ENCODE assay signal across 9 cellular contexts in genomic region chr11:86672007-86672621, GRCh38. TPM values are rescaled to one million over a fixed set of nuclear protein-coding genes. Genes with fewer than 3 reads are reported as not detected.
DNase-seq lines count a peak whose midpoint lies in the region; ATAC-seq, FAIRE-seq and TF ChIP-seq lines count a peak whose summit lies in the region.
"Had no signal": no experiment of that assay in that cellular context is flagged by ENCODE, and none has a peak within 500 bp of the region (broad histone marks: within the 10 kb centered on the region; RNA-seq: fewer than 3 reads in every experiment).

Gene ME3 (minus strand): TSS chr11:86672616.

- DNase-seq in A549 (ENCODE audit: low read depth in 1 of 2, low spot score in 1 of 2) (peak; percentile 60 to 76), NCI-H2029 treated with DMSO at 0.1 percent for 48 hours (lab: John Stamatoyannopoulos, UW) (peak; percentile 76), dorsolateral prefrontal cortex (peak; percentile 38 to 76 (median 68)), HepG2 (ENCODE audit: low spot score) (no peak)
- peak; percentile 30 for DNase-seq in activated CD4-positive, alpha-beta T cell treated with anti-CD3 and anti-CD28 coated beads, Interleukin-2, amount 50 U/mL, for 1 hour
- DNase-seq in stimulated activated CD4-positive, alpha-beta T cell treated with anti-CD3 and anti-CD28 coated beads, Interleukin-1b, Interleukin-23, amount 100 ng/mL, for 4 hours (ENCODE audit: low read depth in 2 of 2), result peak; percentile 37 to 50

- FAIRE-seq in A549 (lab: Jason Lieb, UNC) (no peak), HepG2 (lab: Jason Lieb, UNC) (no peak)
- FAIRE-seq: GM18507 had no signal

- H3K4me3 ChIP-seq in A549 (peak within 1 kb of the TSS; percentile 61), dorsolateral prefrontal cortex (peak within 1 kb of the TSS; percentile 55 to 95 (median 82)), HepG2 (replicated peaks in 1 of 3; ENCODE audit: insufficient read depth in 1 of 3, low read depth in 2 of 3, low read length in 3 of 3) (peak within 1 kb of the TSS; percentile 36 to 72 (median 56); a peak in 4 of 6 replicates)

- CTCF ChIA-PET in A549 (lab: Yijun Ruan, JAX) (interaction anchor here (0.9 to 1.1 kb wide), 4 partner anchors 12 to 130 kb away, joined by 4 read pairs; no protein-coding TSS in a partner anchor), HepG2 (lab: Yijun Ruan, JAX; ENCODE audit: low intra/inter-chr PET ratio, low total read pairs) (no interaction called here)

- no peak for TF ChIP-seq EP300 in A549 (IDR thresholded peaks at IDR 0.05)
- TF ChIP-seq EP300 in HepG2 (IDR thresholded peaks at IDR 0.05; ENCODE audit: low read depth in 2 of 2, low read length in 2 of 2), result no peak
- TF ChIP-seq EP300 in HepG2 (CRISPR knock-in tag; IDR thresholded peaks at IDR 0.05; ENCODE audit: borderline replicate concordance), result no peak

- TF ChIP-seq CTCF in A549 (IDR thresholded peaks at IDR 0.05), result no peak
- TF ChIP-seq CTCF in dorsolateral prefrontal cortex (IDR thresholded peaks at IDR 0.05 in 54 of 56, conservative IDR thresholded peaks at IDR 0.05 in 2 of 56; ENCODE audit: low read depth in 1 of 56, partially characterized antibody in 56 of 56), result peak in 2 of 56 donors; percentile 5 to 29
- TF ChIP-seq CTCF in HepG2 (CRISPR knock-in tag; IDR thresholded peaks at IDR 0.05), result no peak

- POLR2A ChIA-PET in A549 (lab: Yijun Ruan, JAX) (interaction anchor here (0.7 to 3.9 kb wide), 9 partner anchors 10 to 202 kb away, joined by 3 to 24 read pairs (median 6); partner anchors contain the start of gene PRSS23), HepG2 (lab: Yijun Ruan, JAX) (no interaction called here)

- H3K27me3 ChIP-seq in dorsolateral prefrontal cortex (no peaks in the 10 kb centered on the region), HepG2 (ENCODE audit: control insufficient read depth in 1 of 2, insufficient read depth in 2 of 2, low read length in 2 of 2) (peaks cover 6 to 59% of the 10 kb centered on the region in 2 experiments)

- H4K20me1 ChIP-seq in HepG2 (ENCODE audit: insufficient read depth, low read length), result no peaks in the 10 kb centered on the region

- in situ Hi-C loops in HepG2 (cut with HindIII; ENCODE audit: extremely low pct_ligation_motif_present, low pct_unique_long_range_greater_than_20kb), result no loop called here

- no peak within 1 kb of the TSS for H2AFZ ChIP-seq in HepG2 (ENCODE audit: low read length)

- TF ChIP-seq POLR2A in A549 (IDR thresholded peaks at IDR 0.05; ENCODE audit: low read length), result peak; percentile 4
- TF ChIP-seq POLR2A in GM18505 (IDR thresholded peaks at IDR 0.05; ENCODE audit: borderline replicate concordance, extremely low read depth, insufficient read depth, insufficient read length), result no peak
- TF ChIP-seq POLR2A in HepG2 (IDR thresholded peaks at IDR 0.05; ENCODE audit: insufficient read depth in 1 of 2, low read depth in 2 of 2, low read length in 2 of 2), result no peak

- H3K4me2 ChIP-seq in A549 (peak within 1 kb of the TSS; percentile 87), HepG2 (ENCODE audit: low read depth, low read length) (peak within 1 kb of the TSS; percentile 79)

- H3K27ac ChIP-seq in A549 (peak within 1 kb of the TSS; percentile 94 to 99), dorsolateral prefrontal cortex (peak within 1 kb of the TSS in 58 of 59 donors; percentile 30 to 96 (median 88)), HepG2 (ENCODE audit: extremely low read length, insufficient read depth, low read length) (no peak within 1 kb of the TSS)

- WGBS in A549 (ENCODE audit: missing lambda C conversion rate), result 12% methylated on average over 9 of the region's 52 CpGs
- 40% methylated on average over 1 of the region's 52 CpGs for WGBS in HepG2 (ENCODE audit: low lambda C conversion rate)

- intact Hi-C loops in dorsolateral prefrontal cortex (cut with DNase I), result loop anchor here (5.0 to 10.0 kb wide), 3 partner anchors 130 to 217 kb away; partner anchors contain the start of gene PRSS23 (in 2 of the 2)
- intact Hi-C loops in HepG2 (cut with micrococcal nuclease; ENCODE audit: unreplicated experiment), result no loop called here

- H3K79me2 ChIP-seq in HepG2 (ENCODE audit: insufficient read depth, low read length), result no peaks in the 10 kb centered on the region

- TF ChIP-seq RAD21 in A549 (conservative IDR thresholded peaks at IDR 0.05 in 1 of 2, IDR thresholded peaks at IDR 0.05 in 1 of 2), result no peak
- TF ChIP-seq RAD21 in HepG2 (CRISPR knock-in tag; IDR thresholded peaks at IDR 0.05), result no peak

- H3K4me1 ChIP-seq in A549 (peaks cover 32% of the 10 kb centered on the region), HepG2 (ENCODE audit: insufficient read depth, low read length) (peaks cover 13% of the 10 kb centered on the region; the same call in 1 of the 2 replicates)

- H3K9ac ChIP-seq in HepG2 (ENCODE audit: insufficient read depth, low read depth, low read length), result peak within 1 kb of the TSS; percentile 36; the same call in 1 of the 2 replicates

- no peaks in the 10 kb centered on the region for H3K9me3 ChIP-seq in A549
- no peaks in the 10 kb centered on the region for H3K9me3 ChIP-seq in HepG2 (ENCODE audit: low read length)

- no TSS peak for BruUV-seq in HepG2 (replicated peaks; lab: Mats Ljungman, UMichigan)

- ATAC-seq in A549 (peak; percentile 87 to 91), GM18505 (IDR thresholded peaks at IDR 0.05; ENCODE audit: unreplicated experiment) (peak; percentile 70), HepG2 (peak; percentile 84), GM18870 (IDR thresholded peaks at IDR 0.05; ENCODE audit: unreplicated experiment) (no peak)

- H3K36me3 ChIP-seq in HepG2 (replicated peaks in 1 of 2; ENCODE audit: control insufficient read depth in 1 of 2, insufficient read depth in 2 of 2, low read length in 2 of 2), result no peaks in the 10 kb centered on the region

TF ChIP-seq in A549, 52 proteins besides CTCF, POLR2A, EP300 and RAD21 (continues in another document):
- TF ChIP-seq CHD2 (IDR thresholded peaks at IDR 0.05; ENCODE audit: low read length, partially characterized antibody) (no peak), POLR2AphosphoS2 (conservative IDR thresholded peaks at IDR 0.05; ENCODE audit: low read length) (no peak), RFX5 (IDR thresholded peaks at IDR 0.05) (no peak), HDAC2 (IDR thresholded peaks at IDR 0.05) (0 out of 2 replicates have a peak, but pooled peaks have one; percentile 42), CHD4 (IDR thresholded peaks at IDR 0.05; ENCODE audit: borderline replicate concordance) (no peak), BHLHE40 (IDR thresholded peaks at IDR 0.05; ENCODE audit: low read depth, low read length) (no peak), ZFP36 (IDR thresholded peaks at IDR 0.05; ENCODE audit: borderline replicate concordance, partially characterized antibody) (no peak), ZC3H11A (IDR thresholded peaks at IDR 0.05) (no peak), TP53 (CRISPR knock-in tag; IDR thresholded peaks at IDR 0.05) (peak; percentile 10; the same call in 1 of the 2 replicates), ESRRA (IDR thresholded peaks at IDR 0.05; ENCODE audit: borderline replicate concordance, low read length) (no peak)

TF ChIP-seq in HepG2, 621 proteins besides CTCF, POLR2A, EP300 and RAD21 (continues in another document):
- peak; percentile 100 for TF ChIP-seq ZSCAN29 (CRISPR knock-in tag; conservative IDR thresholded peaks at IDR 0.05)
- 0 out of 2 replicates have a peak, but pooled peaks have one; percentile 18 for TF ChIP-seq ZNF317 (CRISPR knock-in tag; IDR thresholded peaks at IDR 0.05)
- TF ChIP-seq HIVEP1 (CRISPR knock-in tag; IDR thresholded peaks at IDR 0.05), result peak; percentile 10; the same call in 1 of the 2 replicates
- TF ChIP-seq EZH2 (conservative IDR thresholded peaks at IDR 0.05; ENCODE audit: low read depth, low read length), result peak; percentile 48; the same call in 1 of the 2 replicates
- TF ChIP-seq MTF2 (CRISPR knock-in tag; IDR thresholded peaks at IDR 0.05; ENCODE audit: borderline replicate concordance), result 0 out of 2 replicates have a peak, but pooled peaks have one; percentile 54
- no peak for TF ChIP-seq RCOR2 (CRISPR knock-in tag; IDR thresholded peaks at IDR 0.05)
- TF ChIP-seq ZNF792 (CRISPR knock-in tag; IDR thresholded peaks at IDR 0.05), result no peak
- 0 out of 2 replicates have a peak, but pooled peaks have one; percentile 43 for TF ChIP-seq ZNF333 (CRISPR knock-in tag; IDR thresholded peaks at IDR 0.05; ENCODE audit: borderline replicate concordance)
- TF ChIP-seq ZNF768 (CRISPR knock-in tag; IDR thresholded peaks at IDR 0.05), result 0 out of 2 replicates have a peak, but pooled peaks have one; percentile 21

RNA-seq across cellular contexts. Expression of gene ME3, which starts in this region (rescaled TPM):
- polyA plus RNA-seq in A549 (2011; rRNA removed) (21.4 and 22.3 TPM in 2 replicates), A549 (2017; fragmentation: RNase III; extraction: RNeasy Plus Mini Kit Qiagen cat#74134 plus additional on column Dnase treatment) (19.7 to 23.5 TPM (median 20.1 TPM) in 3 replicates), HepG2 (2011; rRNA removed) (0.22 TPM in 1 of 2 replicates, not detected in the other)
- 28.5 and 35.1 TPM in 2 replicates for polyA plus RNA-seq in A549 (2012; cell fraction: cytosol; rRNA removed)
- polyA plus RNA-seq in A549 (2012; cell fraction: nucleus; rRNA removed), result 90.0 and 116 TPM in 2 replicates
- polyA minus RNA-seq in A549 (2011; rRNA and poly(A)+ RNA removed), result 74.2 and 74.4 TPM in 2 replicates
- total RNA-seq in dorsolateral prefrontal cortex (10 to 100 TPM; 29.7 to 94.4 (median 68.3) TPM), HepG2 (2016; rRNA removed; fragmentation: Illumina TruSeq; extraction: Trizol) (not detected in 2 replicates)
- total RNA-seq in HepG2 (2016; cell fraction: cytosol; rRNA removed; fragmentation: Illumina TruSeq; extraction: Trizol; ENCODE audit: low read depth), result not detected in 2 replicates
- total RNA-seq in HepG2 (2016; cell fraction: insoluble cytoplasmic fraction; rRNA removed; fragmentation: Illumina TruSeq; extraction: Trizol), result not detected in 2 replicates
- not detected in 2 replicates for total RNA-seq in HepG2 (2016; cell fraction: membrane; rRNA removed; fragmentation: Illumina TruSeq; extraction: Trizol)
- total RNA-seq in HepG2 (2016; cell fraction: nucleus; rRNA removed; fragmentation: Illumina TruSeq; extraction: Trizol), result not detected in 2 replicates
- not detected in 2 replicates for polyA plus RNA-seq in HepG2 (2011; cell fraction: cytosol; rRNA removed)
- polyA plus RNA-seq in HepG2 (2011; cell fraction: nucleus; rRNA removed), result 0.50 and 0.54 TPM in 2 replicates
- 0.05 TPM in 1 of 2 replicates, not detected in the other for polyA plus RNA-seq in HepG2 (2012)
- polyA plus RNA-seq in HepG2 (2016; cell fraction: cytosol; fragmentation: Illumina TruSeq; extraction: Trizol; ENCODE audit: low read depth), result not detected in 2 replicates
- not detected in 2 replicates for polyA plus RNA-seq in HepG2 (2016; cell fraction: insoluble cytoplasmic fraction; fragmentation: Illumina TruSeq; extraction: Trizol; ENCODE audit: low read depth)
- polyA plus RNA-seq in HepG2 (2016; cell fraction: membrane; fragmentation: Illumina TruSeq; extraction: Trizol; ENCODE audit: low read depth), result not detected in 2 replicates
- not detected in 2 replicates for polyA plus RNA-seq in HepG2 (2016; cell fraction: nucleus; fragmentation: Illumina TruSeq; extraction: Trizol; ENCODE audit: insufficient read depth, low read depth)
- 36.1 TPM in 1 of 2 replicates, not detected in the other for polyA minus RNA-seq in HepG2 (2011; rRNA and poly(A)+ RNA removed; ENCODE audit: low replicate concordance)
- polyA minus RNA-seq in HepG2 (2011; cell fraction: cytosol; rRNA and poly(A)+ RNA removed), result not detected in 2 replicates
- polyA minus RNA-seq in HepG2 (2011; cell fraction: nucleus; rRNA and poly(A)+ RNA removed), result 0.52 and 0.75 TPM in 2 replicates

Comparison
In these comparisons a context has a peak if more than half of its experiments do, and no peak if none do; other contexts are left out.
1. RNA of gene ME3 (total RNA-seq): 29.7 to 94.4 TPM in dorsolateral prefrontal cortex; not detected in HepG2; every median in the first group is over 10 times any median in the second.
2. RNA of gene ME3 (polyA plus RNA-seq): 19.7 to 116 TPM in A549; 0.05 to 0.54 TPM in HepG2; every median in the first group is over 10 times any median in the second.
3. Of the 38 proteins assayed by ChIP-seq in both HepG2 and A549: peak only in HepG2: none; only in A549: HDAC2, HMGXB4, JUN, POLR2A, SMC3, TP53 and 2 more; in both: MAX, PHF8 and RNF2; in neither: 27.
4. Peak in every context shown above with its lines, with median percentiles within 50 percentile points of each other: H3K4me3 ChIP-seq.